Comparison of ENCODE assay signal across 5 cellular contexts in genomic region chr10:86934162-86934711, GRCh38. TPM values are rescaled to one million over a fixed set of nuclear protein-coding genes. Genes with fewer than 3 reads are reported as not detected.
"Had no signal": no experiment of that assay in that cellular context is flagged by ENCODE, and none has a peak within 500 bp of the region (broad histone marks: within the 10 kb centered on the region; RNA-seq: fewer than 3 reads in every experiment).

No MANE protein-coding gene starts in this region.

RNA-seq across cellular contexts. Expression of gene MMRN2, which starts 23.2 kb away (rescaled TPM):
- total RNA-seq: activated CD4-positive, alpha-beta memory T cell treated with anti-CD3 and anti-CD28 coated beads for 36 hours; activated CD4-positive, alpha-beta T cell treated with anti-CD3 and anti-CD28 coated beads, Interleukin-2, amount 10 ng/mL, durations not matched to agents 7 days and 5 days; activated naive CD4-positive, alpha-beta T cell treated with anti-CD3 and anti-CD28 coated beads, Interleukin-2, amount 50 U/mL, for 72 hours had no signal

RNA-seq across cellular contexts. Expression of gene SNCG, which starts 24.2 kb away (rescaled TPM):
- total RNA-seq: activated B cell treated with CpG ODN at 0.5 μM for 24 hours; activated CD4-positive, alpha-beta memory T cell treated with anti-CD3 and anti-CD28 coated beads for 36 hours; activated CD4-positive, alpha-beta T cell treated with anti-CD3 and anti-CD28 coated beads, Interleukin-2, amount 10 ng/mL, durations not matched to agents 7 days and 5 days; T-helper 17 cell had no signal

RNA-seq across cellular contexts. Expression of gene ADIRF, which starts 34.0 kb away (rescaled TPM):
- total RNA-seq: activated CD4-positive, alpha-beta memory T cell treated with anti-CD3 and anti-CD28 coated beads for 36 hours; activated CD4-positive, alpha-beta T cell treated with anti-CD3 and anti-CD28 coated beads, Interleukin-2, amount 10 ng/mL, durations not matched to agents 7 days and 5 days; activated naive CD4-positive, alpha-beta T cell treated with anti-CD3 and anti-CD28 coated beads, Interleukin-2, amount 50 U/mL, for 72 hours had no signal
